In the genomic region with DNA sequence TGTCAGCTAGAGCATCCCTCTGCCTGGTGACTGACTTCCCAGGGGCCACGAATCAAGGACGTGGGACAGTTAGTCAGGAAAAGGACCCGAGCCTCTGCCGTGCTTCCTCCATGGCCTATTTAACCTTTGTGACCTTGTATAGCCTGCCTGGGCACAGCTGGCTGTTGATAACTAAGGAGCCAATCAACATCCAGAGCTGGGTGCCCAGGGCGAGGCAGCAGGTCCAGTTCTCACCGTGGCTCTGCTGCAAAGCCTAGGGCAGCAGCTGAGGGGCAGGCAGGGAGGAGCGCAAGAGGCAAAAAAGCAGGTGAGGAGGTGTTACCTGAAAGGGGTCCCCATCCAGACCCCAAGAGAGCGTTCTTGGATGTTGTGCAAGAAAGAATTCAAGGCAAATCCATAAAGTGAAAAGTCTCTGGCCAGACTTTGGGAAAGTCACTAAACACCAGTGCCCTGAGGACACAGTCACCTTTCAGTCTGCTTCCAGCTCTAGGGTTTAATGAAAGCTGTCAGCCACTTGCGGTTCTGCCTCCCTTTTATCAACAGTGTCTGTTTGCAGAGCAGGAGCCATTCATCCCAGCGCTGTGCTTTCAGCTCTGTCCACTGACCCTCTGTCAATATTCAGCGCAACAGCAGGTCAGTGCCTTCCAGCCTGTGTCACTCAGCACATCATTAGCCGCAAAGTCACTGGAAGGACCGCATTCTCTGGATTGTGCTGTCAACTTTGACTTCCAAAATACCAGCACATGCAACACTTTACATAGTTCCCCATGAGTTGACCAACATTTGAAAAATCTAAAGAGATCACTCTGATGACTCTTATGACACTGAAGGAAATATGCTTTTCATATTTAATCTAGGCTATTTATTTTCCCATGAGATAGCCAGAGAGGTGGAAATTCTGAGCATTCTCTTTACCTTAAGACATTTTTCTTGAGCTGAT, we compare ENCODE assay signal across 2 cellular contexts.
A peak's percentile ranks its signal among the peaks of the same experiment; 100 is the strongest.
TF ChIP-seq lines count a peak whose summit lies in the region.

No MANE protein-coding gene starts in this region.

TF ChIP-seq in IMR-90, 13 proteins besides CTCF, POLR2A, EP300 and RAD21:
- no peak for TF ChIP-seq SMC3 (IDR thresholded peaks at IDR 0.05; ENCODE audit: low read depth, low read length)
- no peak for TF ChIP-seq CEBPB (IDR thresholded peaks at IDR 0.05; ENCODE audit: low read depth, low read length)
- TF ChIP-seq RFX5 (IDR thresholded peaks at IDR 0.05; ENCODE audit: low read depth, low read length) = no peak
- no peak for TF ChIP-seq BHLHE40 (IDR thresholded peaks at IDR 0.05; ENCODE audit: low read depth, low read length)
- no peak for TF ChIP-seq MXI1 (IDR thresholded peaks at IDR 0.05; ENCODE audit: borderline replicate concordance, low read depth, low read length)
- TF ChIP-seq USF2 (IDR thresholded peaks at IDR 0.05; ENCODE audit: low read depth, low read length) = no peak

TF ChIP-seq in K562, 482 proteins besides CTCF, POLR2A, EP300 and RAD21:
- no peak for TF ChIP-seq PBX2 (CRISPR knock-in tag; IDR thresholded peaks at IDR 0.05; ENCODE audit: low read depth)
- peak; percentile 43; the same call in 1 of the 2 replicates for TF ChIP-seq PBX2 (tag; conservative IDR thresholded peaks at IDR 0.05; ENCODE audit: low read depth)
- no peak for TF ChIP-seq ZNF586 (CRISPR knock-in tag; conservative IDR thresholded peaks at IDR 0.05)
- TF ChIP-seq, protein P1, sequence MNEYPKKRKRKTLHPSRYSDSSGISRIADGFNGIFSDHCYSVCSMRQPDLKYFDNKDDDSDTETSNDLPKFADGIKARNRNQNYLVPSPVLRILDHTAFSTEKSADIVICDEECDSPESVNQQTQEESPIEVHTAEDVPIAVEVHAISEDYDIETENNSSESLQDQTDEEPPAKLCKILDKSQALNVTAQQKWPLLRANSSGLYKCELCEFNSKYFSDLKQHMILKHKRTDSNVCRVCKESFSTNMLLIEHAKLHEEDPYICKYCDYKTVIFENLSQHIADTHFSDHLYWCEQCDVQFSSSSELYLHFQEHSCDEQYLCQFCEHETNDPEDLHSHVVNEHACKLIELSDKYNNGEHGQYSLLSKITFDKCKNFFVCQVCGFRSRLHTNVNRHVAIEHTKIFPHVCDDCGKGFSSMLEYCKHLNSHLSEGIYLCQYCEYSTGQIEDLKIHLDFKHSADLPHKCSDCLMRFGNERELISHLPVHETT (CRISPR knock-in tag; conservative IDR thresholded peaks at IDR 0.05 in 1 of 2, IDR thresholded peaks at IDR 0.05 in 1 of 2) = 0 out of 4 replicates have a peak, but pooled peaks of 1 of the 2 experiments have one; percentile 30
- TF ChIP-seq GABPB1 (CRISPR knock-in tag; IDR thresholded peaks at IDR 0.05) = 0 out of 2 replicates have a peak, but pooled peaks have one; percentile 29
- TF ChIP-seq, protein P2, sequence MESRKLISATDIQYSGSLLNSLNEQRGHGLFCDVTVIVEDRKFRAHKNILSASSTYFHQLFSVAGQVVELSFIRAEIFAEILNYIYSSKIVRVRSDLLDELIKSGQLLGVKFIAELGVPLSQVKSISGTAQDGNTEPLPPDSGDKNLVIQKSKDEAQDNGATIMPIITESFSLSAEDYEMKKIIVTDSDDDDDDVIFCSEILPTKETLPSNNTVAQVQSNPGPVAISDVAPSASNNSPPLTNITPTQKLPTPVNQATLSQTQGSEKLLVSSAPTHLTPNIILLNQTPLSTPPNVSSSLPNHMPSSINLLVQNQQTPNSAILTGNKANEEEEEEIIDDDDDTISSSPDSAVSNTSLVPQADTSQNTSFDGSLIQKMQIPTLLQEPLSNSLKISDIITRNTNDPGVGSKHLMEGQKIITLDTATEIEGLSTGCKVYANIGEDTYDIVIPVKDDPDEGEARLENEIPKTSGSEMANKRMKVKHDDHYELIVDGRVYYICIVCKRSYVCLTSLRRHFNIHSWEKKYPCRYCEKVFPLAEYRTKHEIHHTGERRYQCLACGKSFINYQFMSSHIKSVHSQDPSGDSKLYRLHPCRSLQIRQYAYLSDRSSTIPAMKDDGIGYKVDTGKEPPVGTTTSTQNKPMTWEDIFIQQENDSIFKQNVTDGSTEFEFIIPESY (CRISPR knock-in tag; IDR thresholded peaks at IDR 0.05) = peak; percentile 79
- TF ChIP-seq FOXA3 (CRISPR knock-in tag; conservative IDR thresholded peaks at IDR 0.05 in 1 of 2, IDR thresholded peaks at IDR 0.05 in 1 of 2) = 0 out of 4 replicates have a peak, but pooled peaks have one; percentile 13 to 51
- TF ChIP-seq HNRNPK (IDR thresholded peaks at IDR 0.05; ENCODE audit: low read depth, low read length, poor library complexity, severe bottlenecking) = no peak
- peak; percentile 84 for TF ChIP-seq MEIS2 (IDR thresholded peaks at IDR 0.05; ENCODE audit: partially characterized antibody)
- TF ChIP-seq, protein P3, sequence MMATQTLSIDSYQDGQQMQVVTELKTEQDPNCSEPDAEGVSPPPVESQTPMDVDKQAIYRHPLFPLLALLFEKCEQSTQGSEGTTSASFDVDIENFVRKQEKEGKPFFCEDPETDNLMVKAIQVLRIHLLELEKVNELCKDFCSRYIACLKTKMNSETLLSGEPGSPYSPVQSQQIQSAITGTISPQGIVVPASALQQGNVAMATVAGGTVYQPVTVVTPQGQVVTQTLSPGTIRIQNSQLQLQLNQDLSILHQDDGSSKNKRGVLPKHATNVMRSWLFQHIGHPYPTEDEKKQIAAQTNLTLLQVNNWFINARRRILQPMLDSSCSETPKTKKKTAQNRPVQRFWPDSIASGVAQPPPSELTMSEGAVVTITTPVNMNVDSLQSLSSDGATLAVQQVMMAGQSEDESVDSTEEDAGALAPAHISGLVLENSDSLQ (IDR thresholded peaks at IDR 0.05) = peak; percentile 71
- 0 out of 2 replicates have a peak, but pooled peaks have one; percentile 4 for TF ChIP-seq TEAD4 (IDR thresholded peaks at IDR 0.05; ENCODE audit: low read length)
- TF ChIP-seq TEAD4 (CRISPR knock-in tag; IDR thresholded peaks at IDR 0.05; ENCODE audit: borderline replicate concordance) = no peak
- TF ChIP-seq RHOXF2B (CRISPR knock-in tag; conservative IDR thresholded peaks at IDR 0.05) = no peak
- TF ChIP-seq ATF1 (CRISPR knock-in tag; IDR thresholded peaks at IDR 0.05) = no peak
- TF ChIP-seq ATF1 (tag; IDR thresholded peaks at IDR 0.05) = peak; percentile 8; the same call in 1 of the 2 replicates
- no peak for TF ChIP-seq RBM39 (optimal IDR thresholded peaks at IDR 0.05; ENCODE audit: low read depth, low read length)
